Comparison of ENCODE assay signal across 6 cellular contexts in the genomic region with DNA sequence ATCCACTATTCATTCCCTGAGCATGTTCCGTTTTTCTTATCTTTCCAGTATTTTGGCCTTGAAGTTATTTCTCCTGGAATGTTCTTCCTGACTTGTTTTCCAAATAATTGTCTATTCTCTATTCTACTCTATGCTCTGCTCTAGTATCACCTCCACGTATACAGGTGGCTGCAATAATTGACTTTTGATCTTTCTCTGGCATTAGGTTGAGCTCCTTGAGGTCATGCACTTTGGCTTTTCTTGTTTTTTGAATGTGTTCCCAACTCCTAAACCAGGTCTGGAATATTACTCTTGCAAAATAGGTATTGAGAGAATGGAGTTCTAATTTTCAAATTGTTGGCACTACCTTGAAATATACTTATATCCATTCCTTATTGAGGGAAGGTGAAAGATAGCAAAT.
"Had no signal": no experiment of that assay in that cellular context is flagged by ENCODE, and none has a peak within 500 bp of the region (broad histone marks: within the 10 kb centered on the region; RNA-seq: fewer than 3 reads in every experiment).

No MANE protein-coding gene starts in this region.

- H3K27ac ChIP-seq: HL-60 had no signal

- DNase-seq: IMR-90, KBM-7, KG1 had no signal

- H3K4me3 ChIP-seq: K562 had no signal

- FAIRE-seq: HTR-8/SVneo, K562 had no signal

- ATAC-seq: K562 had no signal
